ENCODE assay signal across 1 cellular context in the genomic region with DNA sequence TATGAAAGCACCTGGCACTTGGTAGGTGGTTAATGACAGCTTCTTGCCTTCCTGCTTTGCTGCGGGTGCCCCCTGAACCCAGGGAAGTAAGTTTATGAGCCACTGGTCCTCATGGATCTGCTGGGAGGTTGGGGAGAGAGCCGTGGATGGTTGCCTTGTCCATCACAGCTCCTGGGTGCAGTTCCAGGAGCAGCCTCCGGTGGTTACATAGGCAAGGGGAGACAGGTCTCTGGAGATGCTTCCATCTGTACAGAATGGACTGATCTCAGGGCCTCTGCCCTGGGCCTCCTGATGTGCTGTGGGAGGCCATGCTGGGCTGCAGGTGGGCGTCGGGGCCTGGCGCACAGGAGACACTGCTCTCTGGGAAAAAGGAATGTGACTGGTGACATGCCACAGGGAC.
TF ChIP-seq lines count a peak whose summit lies in the region.

No MANE protein-coding gene starts in this region.

TF ChIP-seq in SK-N-SH, 30 proteins besides CTCF, POLR2A, EP300 and RAD21 (continued from another document):
- TF ChIP-seq FOXM1 (IDR thresholded peaks at IDR 0.05; ENCODE audit: low read depth), result no peak
- no peak for TF ChIP-seq POLR2AphosphoS5 (IDR thresholded peaks at IDR 0.05; ENCODE audit: low read depth, low read length)
- TF ChIP-seq GATA2 (CRISPR knock-in tag; IDR thresholded peaks at IDR 0.05), result no peak
- TF ChIP-seq, protein P1, sequence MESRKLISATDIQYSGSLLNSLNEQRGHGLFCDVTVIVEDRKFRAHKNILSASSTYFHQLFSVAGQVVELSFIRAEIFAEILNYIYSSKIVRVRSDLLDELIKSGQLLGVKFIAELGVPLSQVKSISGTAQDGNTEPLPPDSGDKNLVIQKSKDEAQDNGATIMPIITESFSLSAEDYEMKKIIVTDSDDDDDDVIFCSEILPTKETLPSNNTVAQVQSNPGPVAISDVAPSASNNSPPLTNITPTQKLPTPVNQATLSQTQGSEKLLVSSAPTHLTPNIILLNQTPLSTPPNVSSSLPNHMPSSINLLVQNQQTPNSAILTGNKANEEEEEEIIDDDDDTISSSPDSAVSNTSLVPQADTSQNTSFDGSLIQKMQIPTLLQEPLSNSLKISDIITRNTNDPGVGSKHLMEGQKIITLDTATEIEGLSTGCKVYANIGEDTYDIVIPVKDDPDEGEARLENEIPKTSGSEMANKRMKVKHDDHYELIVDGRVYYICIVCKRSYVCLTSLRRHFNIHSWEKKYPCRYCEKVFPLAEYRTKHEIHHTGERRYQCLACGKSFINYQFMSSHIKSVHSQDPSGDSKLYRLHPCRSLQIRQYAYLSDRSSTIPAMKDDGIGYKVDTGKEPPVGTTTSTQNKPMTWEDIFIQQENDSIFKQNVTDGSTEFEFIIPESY (IDR thresholded peaks at IDR 0.05; ENCODE audit: borderline replicate concordance, low read depth), result no peak
- TF ChIP-seq, protein P2, sequence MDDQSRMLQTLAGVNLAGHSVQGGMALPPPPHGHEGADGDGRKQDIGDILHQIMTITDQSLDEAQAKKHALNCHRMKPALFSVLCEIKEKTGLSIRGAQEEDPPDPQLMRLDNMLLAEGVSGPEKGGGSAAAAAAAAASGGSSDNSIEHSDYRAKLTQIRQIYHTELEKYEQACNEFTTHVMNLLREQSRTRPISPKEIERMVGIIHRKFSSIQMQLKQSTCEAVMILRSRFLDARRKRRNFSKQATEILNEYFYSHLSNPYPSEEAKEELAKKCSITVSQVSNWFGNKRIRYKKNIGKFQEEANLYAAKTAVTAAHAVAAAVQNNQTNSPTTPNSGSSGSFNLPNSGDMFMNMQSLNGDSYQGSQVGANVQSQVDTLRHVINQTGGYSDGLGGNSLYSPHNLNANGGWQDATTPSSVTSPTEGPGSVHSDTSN (IDR thresholded peaks at IDR 0.05), result no peak
- TF ChIP-seq YY1 (IDR thresholded peaks at IDR 0.05; ENCODE audit: low read depth), result no peak
- no peak for TF ChIP-seq EZH2phosphoT487 (IDR thresholded peaks at IDR 0.05; ENCODE audit: borderline replicate concordance, low read depth)
- no peak for TF ChIP-seq TEAD4 (IDR thresholded peaks at IDR 0.05; ENCODE audit: borderline replicate concordance, insufficient read depth)
- TF ChIP-seq ELF1 (IDR thresholded peaks at IDR 0.05), result no peak
- no peak for TF ChIP-seq RXRA (IDR thresholded peaks at IDR 0.05; ENCODE audit: borderline replicate concordance, low read depth)
- no peak for TF ChIP-seq JUND (IDR thresholded peaks at IDR 0.05)
- TF ChIP-seq TCF12 (IDR thresholded peaks at IDR 0.05), result no peak
- no peak for TF ChIP-seq MXI1 (IDR thresholded peaks at IDR 0.05; ENCODE audit: low read depth, low read length)
- no peak for TF ChIP-seq NFIC (IDR thresholded peaks at IDR 0.05; ENCODE audit: borderline replicate concordance)
